In genomic region chr5:41093803-41094202, GRCh38 we compare ENCODE assay signal across 20 cellular contexts. TPM values are rescaled to one million over a fixed set of nuclear protein-coding genes. Genes with fewer than 3 reads are reported as not detected.
DNase-seq lines count a peak whose midpoint lies in the region; ATAC-seq and TF ChIP-seq lines count a peak whose summit lies in the region.
"Had no signal": no experiment of that assay in that cellular context is flagged by ENCODE, and none has a peak within 500 bp of the region (broad histone marks: within the 10 kb centered on the region; RNA-seq: fewer than 3 reads in every experiment).

No MANE protein-coding gene starts in this region.

- TF ChIP-seq CTCF in right atrium auricular region (IDR thresholded peaks at IDR 0.05): no peak
- no peak for TF ChIP-seq CTCF in heart right ventricle (IDR thresholded peaks at IDR 0.05)
- no peak for TF ChIP-seq CTCF in testis (IDR thresholded peaks at IDR 0.05)

- H3K4me3 ChIP-seq in right atrium auricular region: no peak overlapping the region
- no peak overlapping the region for H3K4me3 ChIP-seq in heart right ventricle
- no peak overlapping the region for H3K4me3 ChIP-seq in testis
- H3K4me3 ChIP-seq: A549, BLaER1, GM12878 had no signal

- intact Hi-C loops in Right ventricle myocardium inferior (cut with DNase I) (no loop called here), heart right ventricle (cut with DNase I) (no loop called here), testis (cut with DNase I; ENCODE audit: low total_unique reads) (no loop called here)

- WGBS in heart right ventricle, 2 donors: 14 to 23% methylated on average over 1 of the region's 1 CpG
- WGBS in testis, 2 donors: 30 to 50% methylated on average over 1 of the region's 1 CpG

- H3K36me3 Mint-ChIP-seq in activated T-cell treated with anti-CD3 and anti-CD28 coated beads, Interleukin-2, amount 50 U/mL, for 4 hours (ENCODE audit: insufficient read depth): no peaks in the 10 kb centered on the region
- H3K36me3 Mint-ChIP-seq: CD14-positive monocyte; CD4-positive, alpha-beta memory T cell had no signal

- no peaks in the 10 kb centered on the region for H3K27me3 Mint-ChIP-seq in activated T-cell treated with anti-CD3 and anti-CD28 coated beads, Interleukin-2, amount 50 U/mL, for 4 hours (ENCODE audit: low read depth)

- ATAC-seq in Right ventricle myocardium inferior (peak; percentile 45), heart right ventricle (peak in 5 of 8 donors; percentile 19 to 80 (median 64)), GM19395 (IDR thresholded peaks at IDR 0.05; ENCODE audit: unreplicated experiment) (no peak), GM18511 (IDR thresholded peaks at IDR 0.05; ENCODE audit: unreplicated experiment) (no peak)
- no peak for ATAC-seq in activated T-cell treated with anti-CD3 and anti-CD28 coated beads, Interleukin-2, amount 50 U/mL, for 4 hours
- ATAC-seq: A549, GM12878 had no signal

- no peak overlapping the region for H3K4me3 Mint-ChIP-seq in activated T-cell treated with anti-CD3 and anti-CD28 coated beads, Interleukin-2, amount 50 U/mL, for 4 hours
- H3K4me3 Mint-ChIP-seq: CD14-positive monocyte; CD4-positive, alpha-beta memory T cell; H9 had no signal

- no peaks in the 10 kb centered on the region for H3K9me3 Mint-ChIP-seq in activated T-cell treated with anti-CD3 and anti-CD28 coated beads, Interleukin-2, amount 50 U/mL, for 4 hours

- no peaks in the 10 kb centered on the region for H3K4me1 Mint-ChIP-seq in activated T-cell treated with anti-CD3 and anti-CD28 coated beads, Interleukin-2, amount 50 U/mL, for 4 hours (ENCODE audit: low read depth)
- H3K4me1 Mint-ChIP-seq: CD14-positive monocyte; CD4-positive, alpha-beta memory T cell; H9 had no signal

- H3K9me3 ChIP-seq in right atrium auricular region (no peaks in the 10 kb centered on the region), heart right ventricle (peaks cover 0 to 12% (median 0%) of the 10 kb centered on the region in 11 donors), testis (no peaks in the 10 kb centered on the region)
- H3K9me3 ChIP-seq: A549, BLaER1 had no signal

- H3K27ac ChIP-seq in right atrium auricular region (no peak overlapping the region), heart right ventricle (peak overlapping the region in 7 of 10 donors; percentile 4 to 54 (median 37)), testis (peak overlapping the region; percentile 47 to 55)
- H3K27ac ChIP-seq: 22Rv1, A549, BLaER1 had no signal

- H3K27me3 ChIP-seq in right atrium auricular region: no peaks in the 10 kb centered on the region
- H3K27me3 ChIP-seq in heart right ventricle: no peaks in the 10 kb centered on the region
- H3K27me3 ChIP-seq in testis: no peaks in the 10 kb centered on the region
- H3K27me3 ChIP-seq: BLaER1 had no signal

- no peak for DNase-seq in Right ventricle myocardium inferior (ENCODE audit: missing footprints)
- DNase-seq in right atrium auricular region (ENCODE audit: low spot score): no peak
- peak; percentile 5 for DNase-seq in cerebellar cortex (ENCODE audit: low spot score)
- no peak for DNase-seq in heart right ventricle
- peak; percentile 28 for DNase-seq in testis
- DNase-seq in activated T-cell treated with anti-CD3 and anti-CD28 coated beads, Interleukin-2, amount 50 U/mL, for 4 hours: no peak
- DNase-seq: AML-193; CD4-positive, alpha-beta memory T cell; DMS153; DMS79 treated with DMSO at 0.1 percent for 48 hours; H9; IMR-90 had no signal

- no peaks in the 10 kb centered on the region for H3K36me3 ChIP-seq in right atrium auricular region
- no peaks in the 10 kb centered on the region for H3K36me3 ChIP-seq in heart right ventricle
- no peaks in the 10 kb centered on the region for H3K36me3 ChIP-seq in testis (ENCODE audit: low read depth, missing control alignments)
- H3K36me3 ChIP-seq: BLaER1 had no signal

- peaks cover 0 to 26% of the 10 kb centered on the region in 2 donors for H3K4me1 ChIP-seq in right atrium auricular region
- H3K4me1 ChIP-seq in heart right ventricle: peaks cover 0 to 45% (median 15%) of the 10 kb centered on the region in 9 donors
- H3K4me1 ChIP-seq in testis: peaks cover 13% of the 10 kb centered on the region

- no peak for TF ChIP-seq POLR2A in testis (IDR thresholded peaks at IDR 0.05)

RNA-seq across cellular contexts. Expression of gene MROH2B, which starts 22.7 kb away (rescaled TPM):
- total RNA-seq in Right ventricle myocardium inferior (not detected), right atrium auricular region (under 1 TPM in 1 of 2 donors, not detected in 1; 0.15 TPM), heart right ventricle (not detected), testis (10 to 100 TPM; 31.3 to 49.1 TPM)
- polyA plus RNA-seq in heart right ventricle (under 1 TPM in 1 of 2 donors, not detected in 1; under 0.01 TPM), testis (ENCODE audit: insufficient read depth, low read depth, low replicate concordance) (171 TPM)
- not detected for total RNA-seq in activated T-cell treated with anti-CD3 and anti-CD28 coated beads, Interleukin-2, amount 50 U/mL, for 4 hours
- total RNA-seq: CD4-positive, alpha-beta memory T cell; GM12878; H1; H9; IMR-90 had no signal
- polyA plus RNA-seq: A549; CD14-positive monocyte; CD4-positive, alpha-beta memory T cell; GM12878; H1; IMR-90 had no signal

Comparison
In these comparisons a context has a peak if more than half of its experiments do, and no peak if none do; other contexts are left out.
1. H3K27ac ChIP-seq: peak in heart right ventricle (7 of 10) and testis (2 of 2); none in right atrium auricular region (0 of 2).
2. ATAC-seq: peak in Right ventricle myocardium inferior (single experiment) and heart right ventricle (5 of 8); none in GM19395 (single experiment), activated T-cell treated with anti-CD3 and anti-CD28 coated beads, Interleukin-2, amount 50 U/mL, for 4 hours (0 of 2) and GM18511 (single experiment).
3. DNase-seq: peak in cerebellar cortex (single experiment) and testis (single experiment); none in Right ventricle myocardium inferior (single experiment), right atrium auricular region (single experiment), heart right ventricle (0 of 2) and activated T-cell treated with anti-CD3 and anti-CD28 coated beads, Interleukin-2, amount 50 U/mL, for 4 hours (single experiment).
4. RNA of gene MROH2B, which starts 22.7 kb away (total RNA-seq): 31.3 to 49.1 TPM in testis; 0.15 TPM in right atrium auricular region, not detected in Right ventricle myocardium inferior (single experiment), not detected in heart right ventricle and not detected in activated T-cell treated with anti-CD3 and anti-CD28 coated beads, Interleukin-2, amount 50 U/mL, for 4 hours; every median in the first group is over 10 times any median in the second.